33 cellular contexts compared by ENCODE assay signal in the genomic region with DNA sequence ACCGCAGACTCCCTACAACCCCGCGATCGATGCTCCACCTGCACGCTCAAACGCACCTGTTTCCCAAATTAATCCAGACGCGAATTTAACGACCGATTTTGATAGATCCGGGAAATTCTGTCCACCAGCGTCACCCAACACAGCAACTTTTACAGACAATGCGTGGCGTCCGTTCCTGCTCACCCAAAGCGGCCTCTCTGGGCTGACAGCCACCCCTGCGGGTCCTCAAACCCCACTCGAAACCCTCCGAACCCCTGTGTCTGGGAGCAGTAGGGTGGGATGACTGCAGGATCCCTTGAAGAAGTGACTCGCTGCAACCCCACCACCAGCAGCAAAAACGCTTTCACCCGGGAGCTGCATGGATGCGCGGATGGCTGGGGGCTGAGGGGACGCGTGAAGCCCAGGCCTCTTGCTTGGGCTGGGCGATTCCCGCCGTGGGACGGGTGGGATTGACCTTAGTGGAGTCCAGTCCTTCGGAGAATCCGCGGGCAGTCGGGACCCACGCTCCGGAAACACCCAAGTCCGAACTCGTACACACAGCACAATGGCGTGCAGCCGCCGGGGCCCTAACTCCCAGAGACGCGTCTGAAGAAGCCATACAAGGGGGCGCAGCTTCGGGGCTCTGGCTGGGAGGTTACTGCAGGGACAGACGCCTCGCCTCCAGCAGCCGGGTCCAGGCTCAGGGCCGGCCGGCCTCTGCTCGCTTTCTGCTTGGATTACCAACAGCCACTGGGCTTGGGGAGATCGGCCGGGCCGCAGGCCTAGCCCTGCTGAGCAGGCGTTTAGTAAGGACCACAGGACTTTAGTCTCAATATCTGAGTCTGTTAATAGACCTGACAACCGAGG. TPM values are rescaled to one million over a fixed set of nuclear protein-coding genes. Genes with fewer than 3 reads are reported as not detected.
A peak's percentile ranks its signal among the peaks of the same experiment; 100 is the strongest.
DNase-seq lines count a peak whose midpoint lies in the region; FAIRE-seq and TF ChIP-seq lines count a peak whose summit lies in the region.
"Had no signal": no experiment of that assay in that cellular context is flagged by ENCODE, and none has a peak within 500 bp of the region (broad histone marks: within the 10 kb centered on the region; RNA-seq: fewer than 3 reads in every experiment).

No MANE protein-coding gene starts in this region.

- H2AFZ ChIP-seq in H1 (ENCODE audit: low read length), result no peak overlapping the region

- intact Hi-C loops in vagina (cut with DNase I), result no loop called here

- H2BK120ac ChIP-seq in H1 (replicated peaks; ENCODE audit: low read depth, low read length) (no peak overlapping the region), mesendoderm (ENCODE audit: low read depth, low read length) (no peak overlapping the region)

- H3K79me2 ChIP-seq in H1 (ENCODE audit: control insufficient read depth in 1 of 2, insufficient read depth in 2 of 2, low read length in 2 of 2) (no peaks in the 10 kb centered on the region), mesendoderm (ENCODE audit: control insufficient read depth, insufficient read depth, low read length) (no peaks in the 10 kb centered on the region)

- WGBS in H1 (ENCODE audit: extremely low coverage in 1 of 2, insufficient coverage in 1 of 2, insufficient read length in 1 of 2, insufficient replicate concordance in 2 of 2, low coverage in 1 of 2, low lambda C conversion rate in 2 of 2, missing lambda C conversion rate in 1 of 2), 2 experiments, result 10% methylated on average over 51 of the region's 56 CpGs; no CpG with 5 or more reads in 1 of the 2 experiments
- WGBS in mesendoderm (ENCODE audit: extremely low coverage, insufficient coverage, low lambda C conversion rate), result no CpG with 5 or more reads among the region's 56 CpGs

- TF ChIP-seq EP300 in H1 (IDR thresholded peaks at IDR 0.05; ENCODE audit: borderline replicate concordance in 1 of 2, low read depth in 2 of 2, low read length in 2 of 2), result no peak

- no peak overlapping the region for H3K27ac ChIP-seq in H1 (ENCODE audit: low read depth, low read length)
- no peak overlapping the region for H3K27ac ChIP-seq in mesendoderm (ENCODE audit: low read depth, low read length)
- no peak overlapping the region for H3K27ac ChIP-seq in vagina
- H3K27ac ChIP-seq: SJSA1, suprapubic skin, upper lobe of right lung, WERI-Rb-1 had no signal

- no peak overlapping the region for H3K14ac ChIP-seq in H1 (ENCODE audit: insufficient read length)

- H2BK5ac ChIP-seq in H1 (ENCODE audit: low read depth, low read length) (no peak overlapping the region; the same call in 1 of the 2 replicates), mesendoderm (ENCODE audit: low read length) (no peak overlapping the region)

- H4K8ac ChIP-seq in H1 (ENCODE audit: extremely low read depth, insufficient read depth, low read length) (peak overlapping the region; percentile 58; the same call in 1 of the 2 replicates), mesendoderm (ENCODE audit: low read depth, low read length) (no peak overlapping the region)

- H3K4me1 ChIP-seq in H1 (replicated peaks in 1 of 4; ENCODE audit: control insufficient read depth in 3 of 4, insufficient read depth in 4 of 4, low read length in 3 of 4), result peaks cover 0 to 25% (median 20%) of the 10 kb centered on the region in 4 experiments; a peak in 6 of 7 replicates
- H3K4me1 ChIP-seq in mesendoderm (ENCODE audit: control insufficient read depth, low read depth, low read length), result no peaks in the 10 kb centered on the region
- peaks cover 35% of the 10 kb centered on the region for H3K4me1 ChIP-seq in vagina

- H4K91ac ChIP-seq in H1 (replicated peaks; ENCODE audit: insufficient read length, low read length), result no peak overlapping the region

- H3K4ac ChIP-seq in H1 (replicated peaks; ENCODE audit: insufficient read length, low read depth, low read length) (no peak overlapping the region), mesendoderm (ENCODE audit: low read depth, low read length) (no peak overlapping the region)

- H3K27ac Mint-ChIP-seq in activated naive CD4-positive, alpha-beta T cell treated with anti-CD3 and anti-CD28 coated beads, Interleukin-2, amount 10 ng/mL, durations not matched to agents 7 days and 5 days, result peak overlapping the region; percentile 28
- H3K27ac Mint-ChIP-seq: activated CD4-positive, alpha-beta T cell treated with anti-CD3 and anti-CD28 coated beads, Interleukin-2, amount 10 ng/mL, durations not matched to agents 7 days and 5 days; activated naive CD8-positive, alpha-beta T cell; activated T-helper 1 cell treated with anti-CD3 and anti-CD28 coated beads, Interleukin-12 subunit alpha, Interleukin-12 subunit beta, Interleukin-2, Interleukin-4 antibody, amounts not matched to agents 30 ng/mL and 10 ng/mL and 1 ng/mL, durations not matched to agents 14 hours and 24 hours and 36 hours; CD4-positive, alpha-beta T cell; mesothelial cell of epicardium; naive B cell had no signal

- H2AK5ac ChIP-seq in H1 (ENCODE audit: low read depth, low read length) (no peak overlapping the region), mesendoderm (ENCODE audit: low read length) (no peak overlapping the region)

- FAIRE-seq in H1 (lab: Jason Lieb, UNC), result no peak
- FAIRE-seq: HTR-8/SVneo, K562, small intestine had no signal

- no peak for TF ChIP-seq RAD21 in H1 (IDR thresholded peaks at IDR 0.05 in 1 of 2, conservative IDR thresholded peaks at IDR 0.05 in 1 of 2; ENCODE audit: low read depth in 2 of 2, low read length in 2 of 2)

- H3K9ac ChIP-seq in H1 (replicated peaks in 1 of 4; ENCODE audit: extremely low read depth in 1 of 4, low read depth in 3 of 4, low read length in 3 of 4), result no peak overlapping the region
- H3K9ac ChIP-seq in mesendoderm (ENCODE audit: low read length), result no peak overlapping the region

- H3K9me3 ChIP-seq in H1 (ENCODE audit: insufficient read depth in 2 of 2, low read depth in 1 of 2, low read length in 1 of 2), result no peaks in the 10 kb centered on the region
- no peaks in the 10 kb centered on the region for H3K9me3 ChIP-seq in vagina
- H3K9me3 ChIP-seq: SJSA1, suprapubic skin, upper lobe of right lung had no signal

- H4K5ac ChIP-seq in H1 (ENCODE audit: insufficient read length, low read depth, low read length) (no peak overlapping the region), mesendoderm (ENCODE audit: low read length) (no peak overlapping the region)

- H3K18ac ChIP-seq in H1 (ENCODE audit: extremely low read depth, low read length) (no peak overlapping the region; the same call in 1 of the 2 replicates), mesendoderm (ENCODE audit: low read length) (no peak overlapping the region)

- H3K4me2 ChIP-seq in H1 (ENCODE audit: insufficient read depth in 1 of 2, low read depth in 2 of 2, low read length in 2 of 2) (peak overlapping the region; percentile 8 to 14; a peak in 1 of 4 replicates), mesendoderm (ENCODE audit: low read length) (no peak overlapping the region)

- H3K27me3 Mint-ChIP-seq in activated naive CD4-positive, alpha-beta T cell treated with anti-CD3 and anti-CD28 coated beads, Interleukin-2, amount 10 ng/mL, durations not matched to agents 7 days and 5 days, result peaks cover 91% of the 10 kb centered on the region

- H3K36me3 ChIP-seq in H1 (ENCODE audit: control insufficient read depth in 2 of 4, insufficient read depth in 4 of 4, low read length in 3 of 4) (no peaks in the 10 kb centered on the region), mesendoderm (ENCODE audit: control insufficient read depth, insufficient read depth, low read length) (no peaks in the 10 kb centered on the region), vagina (no peaks in the 10 kb centered on the region)
- H3K36me3 ChIP-seq: SJSA1, suprapubic skin, upper lobe of right lung had no signal

- H3K27me3 ChIP-seq in H1 (replicated peaks in 1 of 4; ENCODE audit: control insufficient read depth in 3 of 4, extremely low read depth in 1 of 4, insufficient read depth in 3 of 4, low read length in 3 of 4), result peaks cover 90 to 98% (median 95%) of the 10 kb centered on the region in 4 experiments
- peaks cover 66% of the 10 kb centered on the region for H3K27me3 ChIP-seq in mesendoderm (ENCODE audit: insufficient read depth, low read length, poor library complexity)
- H3K27me3 ChIP-seq in vagina, result peaks cover 9% of the 10 kb centered on the region

- no peak overlapping the region for H3K4me3 Mint-ChIP-seq in activated naive CD4-positive, alpha-beta T cell treated with anti-CD3 and anti-CD28 coated beads, Interleukin-2, amount 10 ng/mL, durations not matched to agents 7 days and 5 days
- H3K4me3 Mint-ChIP-seq: activated CD4-positive, alpha-beta T cell treated with anti-CD3 and anti-CD28 coated beads, Interleukin-2, amount 10 ng/mL, durations not matched to agents 7 days and 5 days; activated naive CD8-positive, alpha-beta T cell; activated T-helper 1 cell treated with anti-CD3 and anti-CD28 coated beads, Interleukin-12 subunit alpha, Interleukin-12 subunit beta, Interleukin-2, Interleukin-4 antibody, amounts not matched to agents 30 ng/mL and 10 ng/mL and 1 ng/mL, durations not matched to agents 14 hours and 24 hours and 36 hours; CD4-positive, alpha-beta T cell; mesothelial cell of epicardium had no signal

- TF ChIP-seq CTCF in H1 (IDR thresholded peaks at IDR 0.05; ENCODE audit: control extremely low read depth in 1 of 3, insufficient read depth in 1 of 3, low read depth in 1 of 3, low read length in 3 of 3) (no peak), vagina (IDR thresholded peaks at IDR 0.05) (no peak), GM13977 (IDR thresholded peaks at IDR 0.05; ENCODE audit: extremely low read depth, insufficient read depth, missing control alignments) (no peak)

- H3K4me1 Mint-ChIP-seq in activated naive CD4-positive, alpha-beta T cell treated with anti-CD3 and anti-CD28 coated beads, Interleukin-2, amount 10 ng/mL, durations not matched to agents 7 days and 5 days, result peaks cover 24% of the 10 kb centered on the region

- H3K79me1 ChIP-seq in H1 (ENCODE audit: low read depth, low read length), result no peaks in the 10 kb centered on the region
- no peaks in the 10 kb centered on the region for H3K79me1 ChIP-seq in mesendoderm (ENCODE audit: low read length)

- H3K23ac ChIP-seq in H1 (ENCODE audit: insufficient read length) (no peak overlapping the region), mesendoderm (ENCODE audit: low read length) (no peak overlapping the region)

- H2BK12ac ChIP-seq in H1 (ENCODE audit: low read depth, low read length), result peak overlapping the region; percentile 14; the same call in 1 of the 2 replicates

- no peaks in the 10 kb centered on the region for H3K36me3 Mint-ChIP-seq in activated naive CD4-positive, alpha-beta T cell treated with anti-CD3 and anti-CD28 coated beads, Interleukin-2, amount 10 ng/mL, durations not matched to agents 7 days and 5 days
- H3K36me3 Mint-ChIP-seq: activated naive CD8-positive, alpha-beta T cell; mesothelial cell of epicardium had no signal

- in situ Hi-C loops in GM13977 (cut with MboI; ENCODE audit: low pct_unique_long_range_greater_than_20kb, low sequenced_read_pairs, unreplicated experiment), result no loop called here

- peaks cover 24 to 34% of the 10 kb centered on the region in 2 experiments for H4K20me1 ChIP-seq in H1 (replicated peaks in 1 of 2; ENCODE audit: control insufficient read depth in 1 of 2, insufficient read depth in 2 of 2, low read length in 2 of 2)

- peaks cover 16% of the 10 kb centered on the region for H3K23me2 ChIP-seq in H1 (ENCODE audit: low read depth, low read length)

- H3K56ac ChIP-seq in H1 (replicated peaks; ENCODE audit: insufficient read length, low read depth, low read length) (no peak overlapping the region), mesendoderm (ENCODE audit: low read length) (no peak overlapping the region)

- DNase-seq in activated naive CD4-positive, alpha-beta T cell treated with anti-CD3 and anti-CD28 coated beads, Interleukin-2, amount 10 ng/mL, durations not matched to agents 7 days and 5 days, result no peak
- DNase-seq in activated naive CD4-positive, alpha-beta T cell (lab: John Stamatoyannopoulos, UW), result no peak
- DNase-seq in H1 (ENCODE audit: low read depth in 1 of 2, low spot score in 2 of 2), result peak in 1 of 2 experiments; percentile 72
- peak; percentile 46 for DNase-seq in mesendoderm
- peak; percentile 69 to 90 for DNase-seq in vagina (ENCODE audit: extremely low spot score in 2 of 2)
- DNase-seq in OCI-M2 (lab: John Stamatoyannopoulos, UW; ENCODE audit: unreplicated experiment), result no peak
- no peak for DNase-seq in GM13977 (ENCODE audit: low spot score)
- DNase-seq: activated CD4-positive, alpha-beta T cell treated with anti-CD3 and anti-CD28 coated beads, Interleukin-2, amount 10 ng/mL, durations not matched to agents 7 days and 5 days; AML-193; CD4-positive, alpha-beta T cell; DND-41; GF-D8; GOT3; left ventricle myocardium superior; naive B cell; NCI-H1092; NCI-H187 treated with DMSO at 0.1 percent for 48 hours; NCI-H2171 treated with DMSO at 0.1 percent for 48 hours; NCI-H510A; RPMI8226; small intestine; stimulated activated naive CD4-positive, alpha-beta T cell treated with Interleukin-2 at 50 U/mL for 16 hours; T1000; upper lobe of right lung; WERI-Rb-1 had no signal

- 0 out of 2 replicates have a peak overlapping the region, but pooled peaks have one; percentile 75 for H2BK20ac ChIP-seq in H1 (ENCODE audit: low read length)

- no peaks in the 10 kb centered on the region for H3K9me3 Mint-ChIP-seq in activated naive CD4-positive, alpha-beta T cell treated with anti-CD3 and anti-CD28 coated beads, Interleukin-2, amount 10 ng/mL, durations not matched to agents 7 days and 5 days
- H3K9me3 Mint-ChIP-seq: activated CD4-positive, alpha-beta T cell treated with anti-CD3 and anti-CD28 coated beads, Interleukin-2, amount 10 ng/mL, durations not matched to agents 7 days and 5 days; activated T-helper 1 cell treated with anti-CD3 and anti-CD28 coated beads, Interleukin-12 subunit alpha, Interleukin-12 subunit beta, Interleukin-2, Interleukin-4 antibody, amounts not matched to agents 30 ng/mL and 10 ng/mL and 1 ng/mL, durations not matched to agents 14 hours and 24 hours and 36 hours; CD4-positive, alpha-beta T cell; mesothelial cell of epicardium had no signal

- H2BK15ac ChIP-seq in H1 (ENCODE audit: low read length) (peak overlapping the region; percentile 46; the same call in 1 of the 2 replicates), mesendoderm (replicated peaks; ENCODE audit: low read depth) (no peak overlapping the region)

- TF ChIP-seq POLR2A in H1 (IDR thresholded peaks at IDR 0.05; ENCODE audit: control extremely low read depth in 1 of 2, low read depth in 2 of 2, low read length in 2 of 2), result no peak
- no peak for TF ChIP-seq POLR2A in vagina (IDR thresholded peaks at IDR 0.05)

- no peak overlapping the region for H3K4me3 ChIP-seq in H1 (ENCODE audit: extremely low read depth in 1 of 4, insufficient read depth in 2 of 4, low read depth in 3 of 4, low read length in 4 of 4)
- H3K4me3 ChIP-seq in mesendoderm (ENCODE audit: low read length), result no peak overlapping the region
- no peak overlapping the region for H3K4me3 ChIP-seq in vagina
- H3K4me3 ChIP-seq: K562, SJSA1, suprapubic skin, upper lobe of right lung had no signal

- CTCF ChIA-PET in activated naive CD4-positive, alpha-beta T cell treated with anti-CD3 and anti-CD28 coated beads, Interleukin-2, amount 10 ng/mL, durations not matched to agents 7 days and 5 days (lab: Charles Lee), result no interaction called here
- CTCF ChIA-PET in H1 (lab: Charles Lee; ENCODE audit: partially characterized antibody), result interaction anchor here (0.7 to 1.5 kb wide), 6 partner anchors 8 to 42 kb away, joined by 3 to 5 read pairs (median 4); no protein-coding TSS in a partner anchor

- POLR2A ChIA-PET in H1 (lab: Charles Lee; ENCODE audit: partially characterized antibody), result interaction anchor here (1.3 to 1.5 kb wide), 2 partner anchors 9 to 12 kb away, joined by 3 to 4 read pairs; no protein-coding TSS in a partner anchor

RNA-seq across cellular contexts. Expression of gene VAX2, which starts 4.2 kb away (rescaled TPM):
- not detected in 2 replicates for total RNA-seq in H1 (2021; fragmentation: NEBNext Ultra II Directional; extraction: Animal tissue kit (Norgen Biotek cat#: 25700))
- polyA plus RNA-seq in H1 (2011; rRNA removed), result not detected in 2 replicates
- polyA plus RNA-seq in H1 (2011; cell fraction: cytosol; rRNA removed), result 0.04 TPM
- 0.14 TPM for polyA plus RNA-seq in H1 (2011; cell fraction: nucleus; rRNA removed)
- not detected in 4 replicates for polyA plus RNA-seq in H1 (2012, experiment 1 of 2)
- polyA plus RNA-seq in H1 (2012, experiment 2 of 2), result not detected
- not detected for polyA plus RNA-seq in H1 (2013, experiment 1 of 2)
- not detected for polyA plus RNA-seq in H1 (2013, experiment 2 of 2)
- not detected in 2 replicates for polyA minus RNA-seq in H1 (2011; rRNA and poly(A)+ RNA removed)
- polyA minus RNA-seq in H1 (2011; cell fraction: cytosol; rRNA and poly(A)+ RNA removed), result not detected
- not detected for polyA minus RNA-seq in H1 (2011; cell fraction: nucleus; rRNA and poly(A)+ RNA removed)
- polyA plus RNA-seq in mesendoderm (2013, experiment 1 of 2), result 0.04 TPM
- polyA plus RNA-seq in mesendoderm (2013, experiment 2 of 2), result 0.03 TPM
- total RNA-seq in vagina, result not detected
- total RNA-seq: activated CD4-positive, alpha-beta T cell treated with anti-CD3 and anti-CD28 coated beads, Interleukin-2, amount 10 ng/mL, durations not matched to agents 7 days and 5 days; activated T-helper 1 cell treated with anti-CD3 and anti-CD28 coated beads, Interleukin-12 subunit alpha, Interleukin-12 subunit beta, Interleukin-2, Interleukin-4 antibody, amounts not matched to agents 30 ng/mL and 10 ng/mL and 1 ng/mL, durations not matched to agents 14 hours and 24 hours and 36 hours; CD4-positive, alpha-beta T cell; K562; left ventricle myocardium superior; SJSA1 had no signal
- polyA plus RNA-seq: K562 had no signal

RNA-seq across cellular contexts. Expression of gene ATP6V1B1, which starts 31.1 kb away (rescaled TPM):
- total RNA-seq in H1 (2021; fragmentation: NEBNext Ultra II Directional; extraction: Animal tissue kit (Norgen Biotek cat#: 25700)), result not detected in 2 replicates
- 0.17 TPM in 1 of 2 replicates, not detected in the other for polyA plus RNA-seq in H1 (2011; rRNA removed)
- not detected for polyA plus RNA-seq in H1 (2011; cell fraction: cytosol; rRNA removed)
- 0.31 TPM for polyA plus RNA-seq in H1 (2011; cell fraction: nucleus; rRNA removed)
- polyA plus RNA-seq in H1 (2012, experiment 1 of 2), result 0.18 to 0.19 TPM in 2 of 4 replicates, not detected in the others
- not detected for polyA plus RNA-seq in H1 (2012, experiment 2 of 2)
- 0.04 TPM for polyA plus RNA-seq in H1 (2013, experiment 1 of 2)
- not detected for polyA plus RNA-seq in H1 (2013, experiment 2 of 2)
- polyA minus RNA-seq in H1 (2011; rRNA and poly(A)+ RNA removed), result not detected in 2 replicates
- polyA minus RNA-seq in H1 (2011; cell fraction: cytosol; rRNA and poly(A)+ RNA removed), result not detected
- polyA minus RNA-seq in H1 (2011; cell fraction: nucleus; rRNA and poly(A)+ RNA removed), result not detected
- polyA plus RNA-seq in mesendoderm (2013, experiment 1 of 2), result not detected
- polyA plus RNA-seq in mesendoderm (2013, experiment 2 of 2), result not detected
- total RNA-seq in vagina, result not detected
- total RNA-seq: activated CD4-positive, alpha-beta T cell treated with anti-CD3 and anti-CD28 coated beads, Interleukin-2, amount 10 ng/mL, durations not matched to agents 7 days and 5 days; activated T-helper 1 cell treated with anti-CD3 and anti-CD28 coated beads, Interleukin-12 subunit alpha, Interleukin-12 subunit beta, Interleukin-2, Interleukin-4 antibody, amounts not matched to agents 30 ng/mL and 10 ng/mL and 1 ng/mL, durations not matched to agents 14 hours and 24 hours and 36 hours; CD4-positive, alpha-beta T cell; cerebellum; K562; left ventricle myocardium superior; mesothelial cell of epicardium; SJSA1 had no signal
- polyA plus RNA-seq: K562 had no signal

Comparison
In these comparisons a context has a peak if more than half of its experiments do, and no peak if none do; other contexts are left out.
1. DNase-seq: peak in mesendoderm (single experiment) and vagina (2 of 2); none in activated naive CD4-positive, alpha-beta T cell treated with anti-CD3 and anti-CD28 coated beads, Interleukin-2, amount 10 ng/mL, durations not matched to agents 7 days and 5 days (single experiment), activated naive CD4-positive, alpha-beta T cell (0 of 4), OCI-M2 (single experiment) and GM13977 (single experiment).